ENCODE assay signal across 26 cellular contexts in the genomic region with DNA sequence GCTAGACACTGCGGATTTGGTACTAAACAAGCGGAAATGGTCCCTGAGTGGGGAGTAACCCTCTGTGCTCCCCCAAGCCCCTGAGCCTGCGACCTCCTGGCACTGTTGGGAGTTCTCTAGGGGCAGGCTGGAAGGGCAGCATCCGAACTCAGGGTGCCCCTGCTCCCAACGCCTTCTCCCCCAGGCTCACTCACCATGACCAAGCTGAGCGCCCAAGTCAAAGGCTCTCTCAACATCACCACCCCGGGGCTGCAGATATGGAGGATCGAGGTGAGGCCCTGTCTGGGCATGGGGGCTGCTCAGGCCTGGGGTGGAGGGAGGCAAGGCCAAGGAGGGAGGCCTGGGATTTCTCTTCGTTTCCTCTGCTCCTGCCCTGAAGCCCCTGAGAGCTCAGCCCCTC. TPM values are rescaled to one million over a fixed set of nuclear protein-coding genes. Genes with fewer than 3 reads are reported as not detected.
A peak's percentile ranks its signal among the peaks of the same experiment; 100 is the strongest.
DNase-seq lines count a peak whose midpoint lies in the region; ATAC-seq, FAIRE-seq and TF ChIP-seq lines count a peak whose summit lies in the region.
"Had no signal": no experiment of that assay in that cellular context is flagged by ENCODE, and none has a peak within 500 bp of the region (broad histone marks: within the 10 kb centered on the region; RNA-seq: fewer than 3 reads in every experiment).

No MANE protein-coding gene starts in this region.

- H3K9me1 ChIP-seq in K562 (ENCODE audit: control insufficient read depth, insufficient read depth, low read length) = no peaks in the 10 kb centered on the region

- peaks cover 37 to 68% of the 10 kb centered on the region in 2 experiments; a peak in 4 of 5 replicates for H3K4me1 ChIP-seq in K562 (replicated peaks in 1 of 2; ENCODE audit: control insufficient read depth in 2 of 2, insufficient read depth in 2 of 2, low read length in 2 of 2)
- H3K4me1 ChIP-seq: BE2C, HAP-1 had no signal

- TF ChIP-seq POLR2A in K562 (conservative IDR thresholded peaks at IDR 0.05) = no peak

- H3K27ac Mint-ChIP-seq in stimulated activated naive CD8-positive, alpha-beta T cell treated with anti-CD3 and anti-CD28 coated beads, Interleukin-15, amount 100 ng/mL, for 72 hours = no peak overlapping the region
- H3K27ac Mint-ChIP-seq in progenitor cell of endocrine pancreas = peak overlapping the region; percentile 10
- H3K27ac Mint-ChIP-seq: CD4-positive, CD25-positive, alpha-beta regulatory T cell; IgD-negative memory B cell had no signal

- peak overlapping the region; percentile 72; the same call in 2 of the 3 replicates for H3K27ac ChIP-seq in K562 (ENCODE audit: extremely low read depth, low read depth, low read length)
- H3K27ac ChIP-seq: HL-60 had no signal

- CTCF ChIA-PET in K562 (lab: Yijun Ruan, JAX; ENCODE audit: low intra/inter-chr PET ratio) = no interaction called here

- no peaks in the 10 kb centered on the region for H3K27me3 Mint-ChIP-seq in stimulated activated naive CD8-positive, alpha-beta T cell treated with anti-CD3 and anti-CD28 coated beads, Interleukin-15, amount 100 ng/mL, for 72 hours
- H3K27me3 Mint-ChIP-seq in progenitor cell of endocrine pancreas = no peaks in the 10 kb centered on the region

- no peak for TF ChIP-seq EP300 in K562 (IDR thresholded peaks at IDR 0.05; ENCODE audit: low read length)

- no peak for DNase-seq in stimulated activated naive CD8-positive, alpha-beta T cell treated with anti-CD3 and anti-CD28 coated beads, Interleukin-15, amount 100 ng/mL, for 72 hours
- no peak for DNase-seq in stimulated activated naive CD8-positive, alpha-beta T cell treated with anti-CD3 and anti-CD28 coated beads, Interleukin-15, Interleukin-2, amounts not matched to agents 100 U/mL and 50 U/mL, for 24 hours
- no peak for DNase-seq in K562 (ENCODE audit: extremely low read depth in 1 of 4, low spot score in 3 of 4)
- DNase-seq in progenitor cell of endocrine pancreas (ENCODE audit: low spot score, unreplicated experiment) = no peak
- DNase-seq in MV-4-11 (lab: John Stamatoyannopoulos, UW) = no peak
- DNase-seq in foreskin fibroblast = no peak
- DNase-seq: ACHN; BE2C; C1 segment of cervical spinal cord; CD4-positive, CD25-positive, alpha-beta regulatory T cell; CD8-positive, alpha-beta memory T cell; COR-L47; DMS153; DMS79; GDM1; KG1 had no signal

- BruUV-seq in K562 (replicated peaks; lab: Mats Ljungman, UMichigan) = no TSS peak

- POLR2A ChIA-PET in K562 (lab: Yijun Ruan, JAX) = interaction anchor here (1.0 kb wide), 1 partner anchor 300 kb away, joined by 3 read pairs; no protein-coding TSS in a partner anchor

- intact Hi-C loops in K562 (cut with micrococcal nuclease) = no loop called here

- H3K9me3 ChIP-seq in K562 (replicated peaks; ENCODE audit: control insufficient read depth, insufficient read depth, low read depth, low read length) = no peaks in the 10 kb centered on the region
- H3K9me3 ChIP-seq: BE2C, HAP-1 had no signal

- H3K4me3 Mint-ChIP-seq in stimulated activated naive CD8-positive, alpha-beta T cell treated with anti-CD3 and anti-CD28 coated beads, Interleukin-15, amount 100 ng/mL, for 72 hours = no peak overlapping the region
- no peak overlapping the region for H3K4me3 Mint-ChIP-seq in progenitor cell of endocrine pancreas (ENCODE audit: low read depth)
- H3K4me3 Mint-ChIP-seq: CD4-positive, CD25-positive, alpha-beta regulatory T cell; CD8-positive, alpha-beta memory T cell; IgD-negative memory B cell had no signal

- no peak for TF ChIP-seq RAD21 in K562 (CRISPR knock-in tag; conservative IDR thresholded peaks at IDR 0.05 in 1 of 2, IDR thresholded peaks at IDR 0.05 in 1 of 2)

- in situ Hi-C loops in K562 (cut with MboI) = no loop called here

- peaks cover 18% of the 10 kb centered on the region for H3K36me3 Mint-ChIP-seq in progenitor cell of endocrine pancreas (ENCODE audit: insufficient read depth)
- H3K36me3 Mint-ChIP-seq: CD4-positive, CD25-positive, alpha-beta regulatory T cell; CD8-positive, alpha-beta memory T cell; IgD-negative memory B cell had no signal

- ATAC-seq in stimulated activated naive CD8-positive, alpha-beta T cell treated with anti-CD3 and anti-CD28 coated beads, Interleukin-15, amount 100 ng/mL, for 72 hours = peak; percentile 32
- ATAC-seq in stimulated activated naive CD8-positive, alpha-beta T cell treated with anti-CD3 and anti-CD28 coated beads, Interleukin-15, Interleukin-2, amounts not matched to agents 100 U/mL and 50 U/mL, for 24 hours = no peak
- ATAC-seq in K562 (no peak), GM21515 (IDR thresholded peaks at IDR 0.05; ENCODE audit: unreplicated experiment) (no peak)

- FAIRE-seq in K562 (lab: Jason Lieb, UNC) = no peak
- FAIRE-seq: A204.1, GM12892, GM18507, H1, HTR-8/SVneo had no signal

- peak overlapping the region in 1 of 2 experiments; percentile 76; a peak in 2 of 4 replicates for H3K9ac ChIP-seq in K562 (ENCODE audit: insufficient read depth in 1 of 2, low read depth in 2 of 2, low read length in 2 of 2)

- H3K9me3 Mint-ChIP-seq in stimulated activated naive CD8-positive, alpha-beta T cell treated with anti-CD3 and anti-CD28 coated beads, Interleukin-15, amount 100 ng/mL, for 72 hours = no peaks in the 10 kb centered on the region
- H3K9me3 Mint-ChIP-seq in progenitor cell of endocrine pancreas (ENCODE audit: low read depth) = no peaks in the 10 kb centered on the region
- H3K9me3 Mint-ChIP-seq: CD4-positive, CD25-positive, alpha-beta regulatory T cell; CD8-positive, alpha-beta memory T cell; IgD-negative memory B cell had no signal

- H2AFZ ChIP-seq in K562 (ENCODE audit: low read depth, low read length) = peak overlapping the region; percentile 45; the same call in 1 of the 2 replicates

- 61% methylated on average over 5 of the region's 9 CpGs for WGBS in K562 (ENCODE audit: insufficient coverage, low coverage, missing lambda C conversion rate)

- no peak overlapping the region for H3K4me3 ChIP-seq in K562
- H3K4me3 ChIP-seq in foreskin fibroblast (ENCODE audit: low read depth in 1 of 2, low read length in 2 of 2) = no peak overlapping the region
- H3K4me3 ChIP-seq: HAP-1 had no signal

- no peaks in the 10 kb centered on the region for H3K36me3 ChIP-seq in K562 (ENCODE audit: control insufficient read depth, insufficient read depth, low read length)
- H3K36me3 ChIP-seq: BE2C, HAP-1 had no signal

- H3K27me3 ChIP-seq in K562 (ENCODE audit: control insufficient read depth in 2 of 2, insufficient read depth in 2 of 2, low read length in 2 of 2) = no peaks in the 10 kb centered on the region
- H3K27me3 ChIP-seq: BE2C had no signal

- TF ChIP-seq CTCF in K562 (IDR thresholded peaks at IDR 0.05 in 2 of 3, conservative IDR thresholded peaks at IDR 0.05 in 1 of 3; ENCODE audit: insufficient read depth in 2 of 3, low read depth in 1 of 3, low read length in 3 of 3) (no peak), progenitor cell of endocrine pancreas (IDR thresholded peaks at IDR 0.05; ENCODE audit: unreplicated experiment) (no peak), foreskin fibroblast (IDR thresholded peaks at IDR 0.05; ENCODE audit: low read depth, low read length) (no peak)

- H4K20me1 ChIP-seq in K562 (replicated peaks; ENCODE audit: control insufficient read depth, insufficient read depth, low read length) = no peaks in the 10 kb centered on the region

- no peak overlapping the region for H3K4me2 ChIP-seq in K562 (ENCODE audit: insufficient read depth, low read length)

- no peaks in the 10 kb centered on the region for H3K4me1 Mint-ChIP-seq in stimulated activated naive CD8-positive, alpha-beta T cell treated with anti-CD3 and anti-CD28 coated beads, Interleukin-15, amount 100 ng/mL, for 72 hours
- peaks cover 33% of the 10 kb centered on the region for H3K4me1 Mint-ChIP-seq in progenitor cell of endocrine pancreas (ENCODE audit: low read depth)

- no peaks in the 10 kb centered on the region for H3K79me2 ChIP-seq in K562 (ENCODE audit: control insufficient read depth, insufficient read depth, low read length)

RNA-seq across cellular contexts. Expression of a gene that starts 4.7 kb away (rescaled TPM):
- 1.4 and 2.1 TPM in 2 replicates for total RNA-seq in K562 (2011; cell fraction: chromatin; rRNA removed; ENCODE audit: low replicate concordance)
- 0.79 and 1.2 TPM in 2 replicates for total RNA-seq in K562 (2011; cell fraction: nucleolus; rRNA removed)
- 0.44 and 1.4 TPM in 2 replicates for total RNA-seq in K562 (2011; cell fraction: nucleoplasm; rRNA removed)
- total RNA-seq in K562 (2014; rRNA removed) (1.7 and 2.6 TPM in 2 replicates), K562 (2014; rRNA removed; fragmentation: Illumina TruSeq; extraction: Trizol) (1.1 and 1.2 TPM in 2 replicates), K562 (2015; rRNA removed; fragmentation: Illumina TruSeq; extraction: Trizol) (0.51 and 0.75 TPM in 2 replicates), K562 (2021) (2.4 and 2.7 TPM in 2 replicates), progenitor cell of endocrine pancreas (281 and 305 TPM in 2 replicates)
- polyA plus RNA-seq in K562 (2011; rRNA removed) (0.46 and 0.63 TPM in 2 replicates), K562 (2014; fragmentation: Illumina TruSeq; extraction: Trizol) (1.2 and 2.0 TPM in 2 replicates), K562 (2014; fragmentation: Nextera tagmentation; extraction: Ambion mirVana) (under 1 TPM; 0.62 to 0.73 TPM), K562 (2014; rRNA removed) (1.9 and 3.7 TPM in 2 replicates)
- 0.35 and 1.5 TPM in 2 replicates for polyA plus RNA-seq in K562 (2011; cell fraction: cytosol; rRNA removed)
- polyA plus RNA-seq in K562 (2011; cell fraction: nucleus; rRNA removed) = 0.84 and 2.7 TPM in 2 replicates
- 0.54 and 0.72 TPM in 2 replicates for polyA plus RNA-seq in K562 (2012)
- 0.60 and 1.7 TPM in 2 replicates for polyA minus RNA-seq in K562 (2011; rRNA and poly(A)+ RNA removed)
- 0.57 and 1.2 TPM in 2 replicates for polyA minus RNA-seq in K562 (2011; cell fraction: cytosol; rRNA and poly(A)+ RNA removed)
- polyA minus RNA-seq in K562 (2011; cell fraction: nucleus; rRNA and poly(A)+ RNA removed) = 0.27 and 0.33 TPM in 2 replicates
- total RNA-seq: CD8-positive, alpha-beta memory T cell had no signal
- polyA plus RNA-seq: CD8-positive, alpha-beta memory T cell had no signal

RNA-seq across cellular contexts. Expression of a gene that starts 23.9 kb away (rescaled TPM):
- total RNA-seq in K562 (2011; cell fraction: chromatin; rRNA removed; ENCODE audit: low replicate concordance) = 51.1 and 151 TPM in 2 replicates
- 120 and 129 TPM in 2 replicates for total RNA-seq in K562 (2011; cell fraction: nucleolus; rRNA removed)
- 71.7 and 74.3 TPM in 2 replicates for total RNA-seq in K562 (2011; cell fraction: nucleoplasm; rRNA removed)
- 50.8 and 65.8 TPM in 2 replicates for total RNA-seq in K562 (2014; rRNA removed)
- total RNA-seq in K562 (2014; rRNA removed; fragmentation: Illumina TruSeq; extraction: Trizol) = 13.6 and 21.0 TPM in 2 replicates
- total RNA-seq in K562 (2015; rRNA removed; fragmentation: Illumina TruSeq; extraction: Trizol) = 45.8 and 45.9 TPM in 2 replicates
- 67.9 and 74.8 TPM in 2 replicates for total RNA-seq in K562 (2021)
- polyA plus RNA-seq in K562 (2011; rRNA removed) = 51.1 and 61.8 TPM in 2 replicates
- 63.2 and 111 TPM in 2 replicates for polyA plus RNA-seq in K562 (2011; cell fraction: cytosol; rRNA removed)
- polyA plus RNA-seq in K562 (2011; cell fraction: nucleus; rRNA removed) = 140 and 333 TPM in 2 replicates
- 57.2 and 78.1 TPM in 2 replicates for polyA plus RNA-seq in K562 (2012)
- polyA plus RNA-seq in K562 (2014; fragmentation: Illumina TruSeq; extraction: Trizol) = 44.8 and 59.8 TPM in 2 replicates
- 1 to 10 TPM; 2.4 to 3.4 TPM for polyA plus RNA-seq in K562 (2014; fragmentation: Nextera tagmentation; extraction: Ambion mirVana)
- polyA plus RNA-seq in K562 (2014; rRNA removed) = 71.5 and 72.9 TPM in 2 replicates
- polyA minus RNA-seq in K562 (2011; rRNA and poly(A)+ RNA removed) = 22.3 and 32.5 TPM in 2 replicates
- 34.5 and 39.1 TPM in 2 replicates for polyA minus RNA-seq in K562 (2011; cell fraction: cytosol; rRNA and poly(A)+ RNA removed)
- polyA minus RNA-seq in K562 (2011; cell fraction: nucleus; rRNA and poly(A)+ RNA removed) = 70.4 and 70.7 TPM in 2 replicates
- total RNA-seq in progenitor cell of endocrine pancreas = 102 and 108 TPM in 2 replicates

RNA-seq across cellular contexts. Expression of a gene that starts 41.5 kb away (rescaled TPM):
- 1.4 and 5.9 TPM in 2 replicates for total RNA-seq in K562 (2011; cell fraction: chromatin; rRNA removed; ENCODE audit: low replicate concordance)
- total RNA-seq in K562 (2011; cell fraction: nucleolus; rRNA removed) = 4.3 and 4.5 TPM in 2 replicates
- total RNA-seq in K562 (2011; cell fraction: nucleoplasm; rRNA removed) = 3.5 and 4.8 TPM in 2 replicates
- 0.98 and 1.0 TPM in 2 replicates for total RNA-seq in K562 (2014; rRNA removed)
- total RNA-seq in K562 (2014; rRNA removed; fragmentation: Illumina TruSeq; extraction: Trizol) = 0.32 and 0.65 TPM in 2 replicates
- 0.83 and 1.1 TPM in 2 replicates for total RNA-seq in K562 (2015; rRNA removed; fragmentation: Illumina TruSeq; extraction: Trizol)
- total RNA-seq in K562 (2021) = 1.2 and 1.6 TPM in 2 replicates
- 0.54 and 0.64 TPM in 2 replicates for polyA plus RNA-seq in K562 (2011; rRNA removed)
- polyA plus RNA-seq in K562 (2011; cell fraction: cytosol; rRNA removed) = 0.53 and 1.2 TPM in 2 replicates
- polyA plus RNA-seq in K562 (2011; cell fraction: nucleus; rRNA removed) = 1.8 and 2.6 TPM in 2 replicates
- 1.7 and 2.7 TPM in 2 replicates for polyA plus RNA-seq in K562 (2012)
- 0.40 and 0.43 TPM in 2 replicates for polyA plus RNA-seq in K562 (2014; fragmentation: Illumina TruSeq; extraction: Trizol)
- under 1 TPM; 0.35 to 0.51 TPM for polyA plus RNA-seq in K562 (2014; fragmentation: Nextera tagmentation; extraction: Ambion mirVana)
- polyA plus RNA-seq in K562 (2014; rRNA removed) = 0.69 and 0.99 TPM in 2 replicates
- polyA minus RNA-seq in K562 (2011; rRNA and poly(A)+ RNA removed) = 1.3 TPM in 2 replicates
- 0.95 and 1.2 TPM in 2 replicates for polyA minus RNA-seq in K562 (2011; cell fraction: cytosol; rRNA and poly(A)+ RNA removed)
- 6.3 and 7.7 TPM in 2 replicates for polyA minus RNA-seq in K562 (2011; cell fraction: nucleus; rRNA and poly(A)+ RNA removed)
- total RNA-seq in progenitor cell of endocrine pancreas = 0.33 and 0.34 TPM in 2 replicates
- total RNA-seq: Daoy had no signal

Comparison
In these comparisons a context has a peak if more than half of its experiments do, and no peak if none do; other contexts are left out.
1. RNA of a gene that starts 4.7 kb away (total RNA-seq): 281 to 305 TPM in progenitor cell of endocrine pancreas; 0.44 to 2.7 TPM in K562; every median in the first group is over 10 times any median in the second.